In the genomic region with DNA sequence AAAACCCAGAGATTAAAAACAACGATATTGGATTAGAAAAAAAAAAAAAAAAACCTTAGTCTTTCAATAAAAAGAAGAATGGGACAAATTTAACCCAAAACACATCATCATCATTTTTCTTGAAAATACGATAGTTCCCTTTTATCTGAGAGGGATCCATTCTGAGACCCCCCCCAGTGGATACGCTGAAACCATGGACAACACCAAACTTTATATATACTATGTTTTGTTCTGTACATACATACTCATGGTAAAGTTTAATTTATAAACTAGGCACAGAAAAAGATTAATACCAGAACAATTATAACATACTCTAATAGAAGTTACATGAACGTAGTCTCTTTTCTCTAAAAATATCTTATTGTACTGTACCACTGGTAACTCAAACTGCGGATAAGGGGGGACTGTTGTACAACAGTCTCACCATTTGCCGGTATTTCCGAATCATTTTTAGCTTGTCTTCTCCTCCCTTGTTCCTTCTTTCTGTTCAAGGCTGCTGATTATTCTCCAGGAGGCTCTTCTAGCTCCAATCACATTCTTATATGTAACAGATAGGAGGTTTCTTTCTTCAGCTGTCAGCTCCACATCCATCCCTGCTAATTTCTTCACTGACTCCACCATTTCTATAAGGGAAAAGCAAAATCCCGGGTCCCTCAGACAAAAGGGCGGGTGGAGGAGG, we compare ENCODE assay signal across 1 cellular context.
A peak's percentile ranks its signal among the peaks of the same experiment; 100 is the strongest.
TF ChIP-seq lines count a peak whose summit lies in the region.

No MANE protein-coding gene starts in this region.

TF ChIP-seq in HEK293, 187 proteins besides CTCF, POLR2A, EP300 and RAD21 (continued from another document):
- TF ChIP-seq PRDM10 (tag by site-specific recombination; IDR thresholded peaks at IDR 0.05) (peak; percentile 89), ZNF311 (tag by site-specific recombination; IDR thresholded peaks at IDR 0.05; ENCODE audit: borderline replicate concordance) (no peak), ZNF777 (tag by site-specific recombination; IDR thresholded peaks at IDR 0.05; ENCODE audit: borderline replicate concordance) (no peak), ZNF555 (tag by site-specific recombination; conservative IDR thresholded peaks at IDR 0.05) (no peak), HOXA7 (CRISPR knock-in tag; IDR thresholded peaks at IDR 0.05; ENCODE audit: borderline replicate concordance) (no peak), ZNF211 (tag by site-specific recombination; IDR thresholded peaks at IDR 0.05; ENCODE audit: low read depth) (no peak), ZNF596 (tag by site-specific recombination; IDR thresholded peaks at IDR 0.05) (no peak), ZEB2 (tag by site-specific recombination; IDR thresholded peaks at IDR 0.05) (no peak), PRDM1 (tag by site-specific recombination; IDR thresholded peaks at IDR 0.05) (no peak), ZBTB6 (tag by site-specific recombination; IDR thresholded peaks at IDR 0.05) (no peak), ZNF843 (tag by site-specific recombination; IDR thresholded peaks at IDR 0.05) (no peak), ZNF423 (tag by site-specific recombination; IDR thresholded peaks at IDR 0.05) (no peak), GLIS1 (tag by site-specific recombination; IDR thresholded peaks at IDR 0.05) (0 out of 2 replicates have a peak, but pooled peaks have one; percentile 7), MYNN (tag by site-specific recombination; IDR thresholded peaks at IDR 0.05; ENCODE audit: borderline replicate concordance) (no peak), ZNF324 (tag by site-specific recombination; IDR thresholded peaks at IDR 0.05) (no peak), ZSCAN23 (tag by site-specific recombination; IDR thresholded peaks at IDR 0.05) (no peak), ZNF24 (tag by site-specific recombination; IDR thresholded peaks at IDR 0.05) (no peak)
- TF ChIP-seq, protein P1, sequence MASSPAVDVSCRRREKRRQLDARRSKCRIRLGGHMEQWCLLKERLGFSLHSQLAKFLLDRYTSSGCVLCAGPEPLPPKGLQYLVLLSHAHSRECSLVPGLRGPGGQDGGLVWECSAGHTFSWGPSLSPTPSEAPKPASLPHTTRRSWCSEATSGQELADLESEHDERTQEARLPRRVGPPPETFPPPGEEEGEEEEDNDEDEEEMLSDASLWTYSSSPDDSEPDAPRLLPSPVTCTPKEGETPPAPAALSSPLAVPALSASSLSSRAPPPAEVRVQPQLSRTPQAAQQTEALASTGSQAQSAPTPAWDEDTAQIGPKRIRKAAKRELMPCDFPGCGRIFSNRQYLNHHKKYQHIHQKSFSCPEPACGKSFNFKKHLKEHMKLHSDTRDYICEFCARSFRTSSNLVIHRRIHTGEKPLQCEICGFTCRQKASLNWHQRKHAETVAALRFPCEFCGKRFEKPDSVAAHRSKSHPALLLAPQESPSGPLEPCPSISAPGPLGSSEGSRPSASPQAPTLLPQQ (tag by site-specific recombination; IDR thresholded peaks at IDR 0.05): no peak
